1 cellular context compared by ENCODE assay signal in the genomic region with DNA sequence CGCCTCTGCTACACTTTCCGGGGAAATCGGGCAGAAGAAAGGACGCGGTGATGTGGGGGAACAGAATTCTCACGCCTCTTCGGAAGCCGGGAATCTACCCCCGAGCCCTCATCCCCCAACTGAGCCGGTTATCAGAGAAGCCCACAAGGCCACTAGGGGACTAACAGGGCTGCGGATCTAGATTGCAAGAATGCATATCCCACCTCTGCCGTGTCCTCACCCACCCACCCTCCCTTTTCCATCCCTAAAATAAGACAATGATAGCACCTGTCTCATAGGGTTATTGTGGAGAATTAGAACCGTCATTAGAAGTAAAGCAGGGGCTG.
TF ChIP-seq lines count a peak whose summit lies in the region.

No MANE protein-coding gene starts in this region.

TF ChIP-seq in K562, 482 proteins besides CTCF, POLR2A, EP300 and RAD21:
- TF ChIP-seq ETV5 (CRISPR knock-in tag; IDR thresholded peaks at IDR 0.05; ENCODE audit: low read depth) (0 out of 2 replicates have a peak, but pooled peaks have one; percentile 15), POLR2H (tag; IDR thresholded peaks at IDR 0.05; ENCODE audit: low read depth) (no peak), TOE1 (IDR thresholded peaks at IDR 0.05; ENCODE audit: borderline replicate concordance) (0 out of 2 replicates have a peak, but pooled peaks have one; percentile 15), TOE1 (CRISPR knock-in tag; IDR thresholded peaks at IDR 0.05; ENCODE audit: borderline replicate concordance, low read depth) (no peak), KDM2B (CRISPR knock-in tag; IDR thresholded peaks at IDR 0.05) (no peak), SMAD2 (IDR thresholded peaks at IDR 0.05; ENCODE audit: low read depth, low read length) (no peak), KDM4B (IDR thresholded peaks at IDR 0.05; ENCODE audit: borderline replicate concordance in 2 of 2, low read depth in 1 of 2) (0 out of 4 replicates have a peak, but pooled peaks of 1 of the 2 experiments have one; percentile 52), JUND (IDR thresholded peaks at IDR 0.05; ENCODE audit: borderline replicate concordance, low read depth, low read length) (no peak), JUND (tag; IDR thresholded peaks at IDR 0.05; ENCODE audit: borderline replicate concordance, low read depth, low read length) (no peak), ARID1B (IDR thresholded peaks at IDR 0.05) (0 out of 2 replicates have a peak, but pooled peaks have one; percentile 76), TAL1 (IDR thresholded peaks at IDR 0.05) (peak; percentile 1; the same call in 1 of the 2 replicates), CBFA2T2 (conservative IDR thresholded peaks at IDR 0.05) (peak; percentile 46), ZNF347 (CRISPR knock-in tag; IDR thresholded peaks at IDR 0.05; ENCODE audit: low read depth) (no peak), BRD4 (IDR thresholded peaks at IDR 0.05) (no peak), CBFA2T3 (IDR thresholded peaks at IDR 0.05) (peak; percentile 47; the same call in 1 of the 2 replicates), ZFX (CRISPR knock-in tag; IDR thresholded peaks at IDR 0.05) (0 out of 2 replicates have a peak, but pooled peaks have one; percentile 28), NCOR1 (IDR thresholded peaks at IDR 0.05) (peak; percentile 52; the same call in 1 of the 2 replicates), FOXP1 (CRISPR knock-in tag; IDR thresholded peaks at IDR 0.05) (0 out of 2 replicates have a peak, but pooled peaks have one; percentile 19), FOXJ3 (CRISPR knock-in tag; IDR thresholded peaks at IDR 0.05) (no peak), TEAD4 (IDR thresholded peaks at IDR 0.05; ENCODE audit: low read length) (peak; percentile 41; the same call in 1 of the 2 replicates), TEAD4 (CRISPR knock-in tag; IDR thresholded peaks at IDR 0.05; ENCODE audit: borderline replicate concordance) (no peak), ZNF12 (CRISPR knock-in tag; IDR thresholded peaks at IDR 0.05) (no peak), CTBP1 (IDR thresholded peaks at IDR 0.05; ENCODE audit: borderline replicate concordance) (0 out of 2 replicates have a peak, but pooled peaks have one; percentile 8), ZBTB7A (IDR thresholded peaks at IDR 0.05; ENCODE audit: borderline replicate concordance, control insufficient read depth, low read depth, low read length) (peak; percentile 14; the same call in 1 of the 2 replicates), BRD9 (IDR thresholded peaks at IDR 0.05; ENCODE audit: low read depth, partially characterized antibody) (peak; percentile 6), CXXC5 (CRISPR knock-in tag; IDR thresholded peaks at IDR 0.05) (0 out of 2 replicates have a peak, but pooled peaks have one; percentile 3)
- TF ChIP-seq, protein P1, sequence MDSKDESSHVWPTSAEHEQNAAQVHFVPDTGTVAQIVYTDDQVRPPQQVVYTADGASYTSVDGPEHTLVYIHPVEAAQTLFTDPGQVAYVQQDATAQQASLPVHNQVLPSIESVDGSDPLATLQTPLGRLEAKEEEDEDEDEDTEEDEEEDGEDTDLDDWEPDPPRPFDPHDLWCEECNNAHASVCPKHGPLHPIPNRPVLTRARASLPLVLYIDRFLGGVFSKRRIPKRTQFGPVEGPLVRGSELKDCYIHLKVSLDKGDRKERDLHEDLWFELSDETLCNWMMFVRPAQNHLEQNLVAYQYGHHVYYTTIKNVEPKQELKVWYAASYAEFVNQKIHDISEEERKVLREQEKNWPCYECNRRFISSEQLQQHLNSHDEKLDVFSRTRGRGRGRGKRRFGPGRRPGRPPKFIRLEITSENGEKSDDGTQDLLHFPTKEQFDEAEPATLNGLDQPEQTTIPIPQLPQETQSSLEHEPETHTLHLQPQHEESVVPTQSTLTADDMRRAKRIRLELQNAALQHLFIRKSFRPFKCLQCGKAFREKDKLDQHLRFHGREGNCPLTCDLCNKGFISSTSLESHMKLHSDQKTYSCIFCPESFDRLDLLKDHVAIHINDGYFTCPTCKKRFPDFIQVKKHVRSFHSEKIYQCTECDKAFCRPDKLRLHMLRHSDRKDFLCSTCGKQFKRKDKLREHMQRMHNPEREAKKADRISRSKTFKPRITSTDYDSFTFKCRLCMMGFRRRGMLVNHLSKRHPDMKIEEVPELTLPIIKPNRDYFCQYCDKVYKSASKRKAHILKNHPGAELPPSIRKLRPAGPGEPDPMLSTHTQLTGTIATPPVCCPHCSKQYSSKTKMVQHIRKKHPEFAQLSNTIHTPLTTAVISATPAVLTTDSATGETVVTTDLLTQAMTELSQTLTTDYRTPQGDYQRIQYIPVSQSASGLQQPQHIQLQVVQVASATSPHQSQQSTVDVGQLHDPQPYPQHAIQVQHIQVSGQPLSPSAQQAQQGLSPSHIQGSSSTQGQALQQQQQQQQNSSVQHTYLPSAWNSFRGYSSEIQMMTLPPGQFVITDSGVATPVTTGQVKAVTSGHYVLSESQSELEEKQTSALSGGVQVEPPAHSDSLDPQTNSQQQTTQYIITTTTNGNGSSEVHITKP (IDR thresholded peaks at IDR 0.05; ENCODE audit: partially characterized antibody), result peak; percentile 77
- TF ChIP-seq, protein P2, sequence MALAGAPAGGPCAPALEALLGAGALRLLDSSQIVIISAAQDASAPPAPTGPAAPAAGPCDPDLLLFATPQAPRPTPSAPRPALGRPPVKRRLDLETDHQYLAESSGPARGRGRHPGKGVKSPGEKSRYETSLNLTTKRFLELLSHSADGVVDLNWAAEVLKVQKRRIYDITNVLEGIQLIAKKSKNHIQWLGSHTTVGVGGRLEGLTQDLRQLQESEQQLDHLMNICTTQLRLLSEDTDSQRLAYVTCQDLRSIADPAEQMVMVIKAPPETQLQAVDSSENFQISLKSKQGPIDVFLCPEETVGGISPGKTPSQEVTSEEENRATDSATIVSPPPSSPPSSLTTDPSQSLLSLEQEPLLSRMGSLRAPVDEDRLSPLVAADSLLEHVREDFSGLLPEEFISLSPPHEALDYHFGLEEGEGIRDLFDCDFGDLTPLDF (CRISPR knock-in tag; IDR thresholded peaks at IDR 0.05), result 0 out of 2 replicates have a peak, but pooled peaks have one; percentile 8
- TF ChIP-seq, protein P3, sequence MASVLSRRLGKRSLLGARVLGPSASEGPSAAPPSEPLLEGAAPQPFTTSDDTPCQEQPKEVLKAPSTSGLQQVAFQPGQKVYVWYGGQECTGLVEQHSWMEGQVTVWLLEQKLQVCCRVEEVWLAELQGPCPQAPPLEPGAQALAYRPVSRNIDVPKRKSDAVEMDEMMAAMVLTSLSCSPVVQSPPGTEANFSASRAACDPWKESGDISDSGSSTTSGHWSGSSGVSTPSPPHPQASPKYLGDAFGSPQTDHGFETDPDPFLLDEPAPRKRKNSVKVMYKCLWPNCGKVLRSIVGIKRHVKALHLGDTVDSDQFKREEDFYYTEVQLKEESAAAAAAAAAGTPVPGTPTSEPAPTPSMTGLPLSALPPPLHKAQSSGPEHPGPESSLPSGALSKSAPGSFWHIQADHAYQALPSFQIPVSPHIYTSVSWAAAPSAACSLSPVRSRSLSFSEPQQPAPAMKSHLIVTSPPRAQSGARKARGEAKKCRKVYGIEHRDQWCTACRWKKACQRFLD (CRISPR knock-in tag; IDR thresholded peaks at IDR 0.05), result 0 out of 2 replicates have a peak, but pooled peaks have one; percentile 59
